ENCODE assay signal across 1 cellular context in genomic region chr10:44316187-44316921, GRCh38.
TF ChIP-seq lines count a peak whose summit lies in the region.

No MANE protein-coding gene starts in this region.

TF ChIP-seq in H1, 55 proteins besides CTCF, POLR2A, EP300 and RAD21 (continued from another document):
- TF ChIP-seq, protein P1, sequence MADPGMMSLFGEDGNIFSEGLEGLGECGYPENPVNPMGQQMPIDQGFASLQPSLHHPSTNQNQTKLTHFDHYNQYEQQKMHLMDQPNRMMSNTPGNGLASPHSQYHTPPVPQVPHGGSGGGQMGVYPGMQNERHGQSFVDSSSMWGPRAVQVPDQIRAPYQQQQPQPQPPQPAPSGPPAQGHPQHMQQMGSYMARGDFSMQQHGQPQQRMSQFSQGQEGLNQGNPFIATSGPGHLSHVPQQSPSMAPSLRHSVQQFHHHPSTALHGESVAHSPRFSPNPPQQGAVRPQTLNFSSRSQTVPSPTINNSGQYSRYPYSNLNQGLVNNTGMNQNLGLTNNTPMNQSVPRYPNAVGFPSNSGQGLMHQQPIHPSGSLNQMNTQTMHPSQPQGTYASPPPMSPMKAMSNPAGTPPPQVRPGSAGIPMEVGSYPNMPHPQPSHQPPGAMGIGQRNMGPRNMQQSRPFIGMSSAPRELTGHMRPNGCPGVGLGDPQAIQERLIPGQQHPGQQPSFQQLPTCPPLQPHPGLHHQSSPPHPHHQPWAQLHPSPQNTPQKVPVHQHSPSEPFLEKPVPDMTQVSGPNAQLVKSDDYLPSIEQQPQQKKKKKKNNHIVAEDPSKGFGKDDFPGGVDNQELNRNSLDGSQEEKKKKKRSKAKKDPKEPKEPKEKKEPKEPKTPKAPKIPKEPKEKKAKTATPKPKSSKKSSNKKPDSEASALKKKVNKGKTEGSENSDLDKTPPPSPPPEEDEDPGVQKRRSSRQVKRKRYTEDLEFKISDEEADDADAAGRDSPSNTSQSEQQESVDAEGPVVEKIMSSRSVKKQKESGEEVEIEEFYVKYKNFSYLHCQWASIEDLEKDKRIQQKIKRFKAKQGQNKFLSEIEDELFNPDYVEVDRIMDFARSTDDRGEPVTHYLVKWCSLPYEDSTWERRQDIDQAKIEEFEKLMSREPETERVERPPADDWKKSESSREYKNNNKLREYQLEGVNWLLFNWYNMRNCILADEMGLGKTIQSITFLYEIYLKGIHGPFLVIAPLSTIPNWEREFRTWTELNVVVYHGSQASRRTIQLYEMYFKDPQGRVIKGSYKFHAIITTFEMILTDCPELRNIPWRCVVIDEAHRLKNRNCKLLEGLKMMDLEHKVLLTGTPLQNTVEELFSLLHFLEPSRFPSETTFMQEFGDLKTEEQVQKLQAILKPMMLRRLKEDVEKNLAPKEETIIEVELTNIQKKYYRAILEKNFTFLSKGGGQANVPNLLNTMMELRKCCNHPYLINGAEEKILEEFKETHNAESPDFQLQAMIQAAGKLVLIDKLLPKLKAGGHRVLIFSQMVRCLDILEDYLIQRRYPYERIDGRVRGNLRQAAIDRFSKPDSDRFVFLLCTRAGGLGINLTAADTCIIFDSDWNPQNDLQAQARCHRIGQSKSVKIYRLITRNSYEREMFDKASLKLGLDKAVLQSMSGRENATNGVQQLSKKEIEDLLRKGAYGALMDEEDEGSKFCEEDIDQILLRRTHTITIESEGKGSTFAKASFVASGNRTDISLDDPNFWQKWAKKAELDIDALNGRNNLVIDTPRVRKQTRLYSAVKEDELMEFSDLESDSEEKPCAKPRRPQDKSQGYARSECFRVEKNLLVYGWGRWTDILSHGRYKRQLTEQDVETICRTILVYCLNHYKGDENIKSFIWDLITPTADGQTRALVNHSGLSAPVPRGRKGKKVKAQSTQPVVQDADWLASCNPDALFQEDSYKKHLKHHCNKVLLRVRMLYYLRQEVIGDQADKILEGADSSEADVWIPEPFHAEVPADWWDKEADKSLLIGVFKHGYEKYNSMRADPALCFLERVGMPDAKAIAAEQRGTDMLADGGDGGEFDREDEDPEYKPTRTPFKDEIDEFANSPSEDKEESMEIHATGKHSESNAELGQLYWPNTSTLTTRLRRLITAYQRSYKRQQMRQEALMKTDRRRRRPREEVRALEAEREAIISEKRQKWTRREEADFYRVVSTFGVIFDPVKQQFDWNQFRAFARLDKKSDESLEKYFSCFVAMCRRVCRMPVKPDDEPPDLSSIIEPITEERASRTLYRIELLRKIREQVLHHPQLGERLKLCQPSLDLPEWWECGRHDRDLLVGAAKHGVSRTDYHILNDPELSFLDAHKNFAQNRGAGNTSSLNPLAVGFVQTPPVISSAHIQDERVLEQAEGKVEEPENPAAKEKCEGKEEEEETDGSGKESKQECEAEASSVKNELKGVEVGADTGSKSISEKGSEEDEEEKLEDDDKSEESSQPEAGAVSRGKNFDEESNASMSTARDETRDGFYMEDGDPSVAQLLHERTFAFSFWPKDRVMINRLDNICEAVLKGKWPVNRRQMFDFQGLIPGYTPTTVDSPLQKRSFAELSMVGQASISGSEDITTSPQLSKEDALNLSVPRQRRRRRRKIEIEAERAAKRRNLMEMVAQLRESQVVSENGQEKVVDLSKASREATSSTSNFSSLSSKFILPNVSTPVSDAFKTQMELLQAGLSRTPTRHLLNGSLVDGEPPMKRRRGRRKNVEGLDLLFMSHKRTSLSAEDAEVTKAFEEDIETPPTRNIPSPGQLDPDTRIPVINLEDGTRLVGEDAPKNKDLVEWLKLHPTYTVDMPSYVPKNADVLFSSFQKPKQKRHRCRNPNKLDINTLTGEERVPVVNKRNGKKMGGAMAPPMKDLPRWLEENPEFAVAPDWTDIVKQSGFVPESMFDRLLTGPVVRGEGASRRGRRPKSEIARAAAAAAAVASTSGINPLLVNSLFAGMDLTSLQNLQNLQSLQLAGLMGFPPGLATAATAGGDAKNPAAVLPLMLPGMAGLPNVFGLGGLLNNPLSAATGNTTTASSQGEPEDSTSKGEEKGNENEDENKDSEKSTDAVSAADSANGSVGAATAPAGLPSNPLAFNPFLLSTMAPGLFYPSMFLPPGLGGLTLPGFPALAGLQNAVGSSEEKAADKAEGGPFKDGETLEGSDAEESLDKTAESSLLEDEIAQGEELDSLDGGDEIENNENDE (IDR thresholded peaks at IDR 0.05; ENCODE audit: insufficient replicate concordance, low read length) = no peak
- no peak for TF ChIP-seq JUN (IDR thresholded peaks at IDR 0.05; ENCODE audit: low read depth, low read length)
- no peak for TF ChIP-seq POLR2AphosphoS5 (IDR thresholded peaks at IDR 0.05; ENCODE audit: low read depth, low read length)
- TF ChIP-seq ASH2L (IDR thresholded peaks at IDR 0.05; ENCODE audit: low read length) = no peak
- TF ChIP-seq POU5F1 (IDR thresholded peaks at IDR 0.05; ENCODE audit: low read depth, low read length) = no peak
- TF ChIP-seq JUND (IDR thresholded peaks at IDR 0.05; ENCODE audit: low read length) = no peak
- TF ChIP-seq CTBP2 (IDR thresholded peaks at IDR 0.05; ENCODE audit: borderline replicate concordance, insufficient read depth, insufficient read length, low read length) = no peak
- TF ChIP-seq, protein P2, sequence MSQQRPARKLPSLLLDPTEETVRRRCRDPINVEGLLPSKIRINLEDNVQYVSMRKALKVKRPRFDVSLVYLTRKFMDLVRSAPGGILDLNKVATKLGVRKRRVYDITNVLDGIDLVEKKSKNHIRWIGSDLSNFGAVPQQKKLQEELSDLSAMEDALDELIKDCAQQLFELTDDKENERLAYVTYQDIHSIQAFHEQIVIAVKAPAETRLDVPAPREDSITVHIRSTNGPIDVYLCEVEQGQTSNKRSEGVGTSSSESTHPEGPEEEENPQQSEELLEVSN (IDR thresholded peaks at IDR 0.05) = no peak
- TF ChIP-seq CEBPB (IDR thresholded peaks at IDR 0.05; ENCODE audit: low read depth, low read length) = no peak
- TF ChIP-seq EZH2 (IDR thresholded peaks at IDR 0.05; ENCODE audit: low read depth, low read length, severe bottlenecking) = no peak
- TF ChIP-seq KDM4A (IDR thresholded peaks at IDR 0.05; ENCODE audit: low read depth, low read length, severe bottlenecking) = no peak
- TF ChIP-seq, protein P3, sequence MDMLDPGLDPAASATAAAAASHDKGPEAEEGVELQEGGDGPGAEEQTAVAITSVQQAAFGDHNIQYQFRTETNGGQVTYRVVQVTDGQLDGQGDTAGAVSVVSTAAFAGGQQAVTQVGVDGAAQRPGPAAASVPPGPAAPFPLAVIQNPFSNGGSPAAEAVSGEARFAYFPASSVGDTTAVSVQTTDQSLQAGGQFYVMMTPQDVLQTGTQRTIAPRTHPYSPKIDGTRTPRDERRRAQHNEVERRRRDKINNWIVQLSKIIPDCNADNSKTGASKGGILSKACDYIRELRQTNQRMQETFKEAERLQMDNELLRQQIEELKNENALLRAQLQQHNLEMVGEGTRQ (IDR thresholded peaks at IDR 0.05; ENCODE audit: low read length) = no peak
- no peak for TF ChIP-seq ATF2 (IDR thresholded peaks at IDR 0.05; ENCODE audit: low read length)
- no peak for TF ChIP-seq SIN3A (conservative IDR thresholded peaks at IDR 0.05 in 1 of 2, IDR thresholded peaks at IDR 0.05 in 1 of 2; ENCODE audit: low read depth in 1 of 2, low read length in 2 of 2)
- no peak for TF ChIP-seq PHF8 (conservative IDR thresholded peaks at IDR 0.05; ENCODE audit: low read depth, low read length)
- no peak for TF ChIP-seq HDAC2 (IDR thresholded peaks at IDR 0.05; ENCODE audit: borderline replicate concordance in 1 of 2, low read depth in 2 of 2, low read length in 2 of 2)
- TF ChIP-seq SP2 (IDR thresholded peaks at IDR 0.05; ENCODE audit: low read length) = no peak
